In the genomic region with DNA sequence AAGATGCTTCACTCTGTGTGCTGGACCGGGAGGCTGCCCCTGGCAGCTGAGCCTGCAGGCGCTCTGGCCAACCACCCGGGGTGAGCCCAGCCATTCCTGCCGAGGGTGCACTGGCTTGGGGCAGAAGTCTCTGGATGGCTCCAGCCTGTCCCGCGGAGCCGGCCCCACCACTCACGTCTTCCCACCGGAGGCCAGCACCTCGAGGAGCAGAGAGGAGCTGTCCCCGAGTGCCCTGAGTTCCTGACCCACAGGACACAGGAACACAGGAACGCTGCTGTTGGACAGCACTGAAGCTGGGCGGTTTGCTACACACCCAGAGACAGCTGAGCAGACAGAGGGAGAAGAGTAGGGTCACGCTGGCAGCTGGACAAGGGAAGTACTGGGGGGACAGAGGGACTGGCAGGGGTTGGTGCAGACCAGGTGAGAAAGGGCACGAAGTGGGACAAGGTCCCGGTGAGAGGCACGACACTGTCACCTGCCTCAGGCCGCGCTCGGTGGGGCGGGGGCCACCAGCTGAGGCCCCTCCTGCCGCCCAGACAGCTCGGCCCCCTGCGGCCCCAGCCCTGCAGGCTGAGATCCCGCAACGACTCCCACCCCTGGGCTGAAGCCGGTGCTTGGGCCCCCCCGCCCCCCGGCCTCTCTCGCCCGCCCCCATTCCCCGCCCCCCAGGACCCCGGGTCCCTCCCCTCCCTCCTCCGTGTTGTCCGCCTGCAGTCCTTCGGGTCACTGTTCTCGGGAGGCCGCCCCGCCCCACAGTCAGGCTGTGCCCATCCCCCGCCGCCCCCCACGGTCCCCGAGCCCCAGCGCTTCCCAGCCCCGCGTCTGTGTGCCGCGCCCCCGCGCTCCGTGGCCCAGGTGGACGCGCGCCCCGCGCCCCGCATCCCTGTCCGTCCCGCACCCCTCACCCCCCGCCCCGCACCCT, we compare ENCODE assay signal across 9 cellular contexts.
DNase-seq lines count a peak whose midpoint lies in the region; ATAC-seq and TF ChIP-seq lines count a peak whose summit lies in the region.
"Had no signal": no experiment of that assay in that cellular context is flagged by ENCODE, and none has a peak within 500 bp of the region (broad histone marks: within the 10 kb centered on the region; RNA-seq: fewer than 3 reads in every experiment).

No MANE protein-coding gene starts in this region.

- peaks cover 43% of the 10 kb centered on the region for H3K27me3 Mint-ChIP-seq in T-helper 1 cell treated with Interleukin-12 subunit alpha and Interleukin-12 subunit beta and Interleukin-4 antibody, amounts not matched to agents 30 μg/mL and 1 μg/mL, for 36 hours (ENCODE audit: low read depth)
- peaks cover 63% of the 10 kb centered on the region for H3K27me3 Mint-ChIP-seq in stimulated activated naive CD8-positive, alpha-beta T cell treated with anti-CD3 and anti-CD28 coated beads, Interleukin-15, amount 100 ng/mL, for 72 hours

- DNase-seq in T-helper 1 cell = no peak
- DNase-seq in WERI-Rb-1 = peak; percentile 50
- DNase-seq in iPS DF 6.9 (ENCODE audit: low read depth, low spot score) = no peak
- no peak for DNase-seq in stimulated activated naive CD8-positive, alpha-beta T cell treated with anti-CD3 and anti-CD28 coated beads, Interleukin-15, amount 100 ng/mL, for 72 hours
- no peak for DNase-seq in activated CD4-positive, CD25-positive, alpha-beta regulatory T cell (lab: John Stamatoyannopoulos, UW)
- no peak for DNase-seq in CD1c-positive myeloid dendritic cell (ENCODE audit: extremely low spot score)

- H3K4me1 ChIP-seq in iPS DF 6.9 (ENCODE audit: control insufficient read depth, insufficient read depth, low read length) = peaks cover 11% of the 10 kb centered on the region

- no peak for ATAC-seq in stimulated activated naive CD8-positive, alpha-beta T cell treated with anti-CD3 and anti-CD28 coated beads, Interleukin-15, amount 100 ng/mL, for 72 hours
- no peak for ATAC-seq in HG03520 (IDR thresholded peaks at IDR 0.05; ENCODE audit: unreplicated experiment)

- no peaks in the 10 kb centered on the region for H3K36me3 Mint-ChIP-seq in T-helper 1 cell treated with Interleukin-12 subunit alpha and Interleukin-12 subunit beta and Interleukin-4 antibody, amounts not matched to agents 30 μg/mL and 1 μg/mL, for 36 hours (ENCODE audit: low read depth)

- no peaks in the 10 kb centered on the region for H3K9me3 ChIP-seq in WERI-Rb-1 (ENCODE audit: severe bottlenecking)
- no peaks in the 10 kb centered on the region for H3K9me3 ChIP-seq in iPS DF 6.9 (ENCODE audit: control insufficient read depth, insufficient read depth, low read length)

- H3K27ac Mint-ChIP-seq in T-helper 1 cell treated with Interleukin-12 subunit alpha and Interleukin-12 subunit beta and Interleukin-4 antibody, amounts not matched to agents 30 μg/mL and 1 μg/mL, for 36 hours = no peak overlapping the region
- H3K27ac Mint-ChIP-seq in stimulated activated naive CD8-positive, alpha-beta T cell treated with anti-CD3 and anti-CD28 coated beads, Interleukin-15, amount 100 ng/mL, for 72 hours = no peak overlapping the region

- H3K4me1 Mint-ChIP-seq in T-helper 1 cell treated with Interleukin-12 subunit alpha and Interleukin-12 subunit beta and Interleukin-4 antibody, amounts not matched to agents 30 μg/mL and 1 μg/mL, for 36 hours (ENCODE audit: low read depth) = peaks cover 6% of the 10 kb centered on the region
- peaks cover 40% of the 10 kb centered on the region for H3K4me1 Mint-ChIP-seq in stimulated activated naive CD8-positive, alpha-beta T cell treated with anti-CD3 and anti-CD28 coated beads, Interleukin-15, amount 100 ng/mL, for 72 hours

- H3K4me3 ChIP-seq in WERI-Rb-1 (ENCODE audit: low read depth, low read length) = peak overlapping the region; percentile 44
- H3K4me3 ChIP-seq in iPS DF 6.9 (ENCODE audit: low read length) = peak overlapping the region; percentile 44; the same call in 1 of the 2 replicates
- H3K4me3 ChIP-seq: lung had no signal

- H3K27me3 ChIP-seq in WERI-Rb-1 (ENCODE audit: insufficient read depth, low read depth, severe bottlenecking) (no peaks in the 10 kb centered on the region), iPS DF 6.9 (ENCODE audit: control insufficient read depth, insufficient read depth, low read length) (no peaks in the 10 kb centered on the region)

- H3K9me3 Mint-ChIP-seq in T-helper 1 cell treated with Interleukin-12 subunit alpha and Interleukin-12 subunit beta and Interleukin-4 antibody, amounts not matched to agents 30 μg/mL and 1 μg/mL, for 36 hours = no peaks in the 10 kb centered on the region
- H3K9me3 Mint-ChIP-seq in stimulated activated naive CD8-positive, alpha-beta T cell treated with anti-CD3 and anti-CD28 coated beads, Interleukin-15, amount 100 ng/mL, for 72 hours = no peaks in the 10 kb centered on the region

- H3K27ac ChIP-seq in WERI-Rb-1 (peak overlapping the region; percentile 36), iPS DF 6.9 (ENCODE audit: low read length) (no peak overlapping the region)

- peaks cover 24% of the 10 kb centered on the region for H3K36me3 ChIP-seq in WERI-Rb-1
- H3K36me3 ChIP-seq in iPS DF 6.9 (ENCODE audit: control insufficient read depth, insufficient read depth, low read length) = peaks cover 11% of the 10 kb centered on the region

- H3K4me3 Mint-ChIP-seq in T-helper 1 cell treated with Interleukin-12 subunit alpha and Interleukin-12 subunit beta and Interleukin-4 antibody, amounts not matched to agents 30 μg/mL and 1 μg/mL, for 36 hours = peak overlapping the region; percentile 85
- H3K4me3 Mint-ChIP-seq in stimulated activated naive CD8-positive, alpha-beta T cell treated with anti-CD3 and anti-CD28 coated beads, Interleukin-15, amount 100 ng/mL, for 72 hours = peak overlapping the region; percentile 77 to 80

- TF ChIP-seq CTCF in WERI-Rb-1 (IDR thresholded peaks at IDR 0.05; ENCODE audit: low read depth, low read length) = no peak

- no CpG with 5 or more reads among the region's 61 CpGs for WGBS in iPS DF 6.9 (ENCODE audit: insufficient coverage, insufficient read length)
